In the genomic region with DNA sequence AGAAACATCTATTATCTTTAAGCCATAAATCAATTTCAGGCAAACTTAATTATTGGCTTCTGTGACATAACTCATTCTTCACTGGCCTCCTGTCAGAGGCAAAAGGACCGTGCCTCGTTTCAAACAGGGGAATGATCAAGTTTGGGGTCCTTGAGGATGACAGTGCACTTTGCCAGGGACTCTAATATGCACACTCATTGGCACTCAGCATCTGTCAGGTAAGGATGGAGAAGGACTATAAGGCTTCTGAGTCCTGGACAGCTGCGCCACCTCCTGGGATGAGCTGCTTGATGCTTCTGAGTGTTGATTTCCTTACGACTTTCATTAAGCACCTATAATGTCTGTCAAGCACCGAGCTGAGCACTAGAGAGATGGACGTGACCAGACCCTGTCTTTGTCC, we compare ENCODE assay signal across 9 cellular contexts. TPM values are rescaled to one million over a fixed set of nuclear protein-coding genes. Genes with fewer than 3 reads are reported as not detected.
DNase-seq lines count a peak whose midpoint lies in the region; ATAC-seq and TF ChIP-seq lines count a peak whose summit lies in the region.
"Had no signal": no experiment of that assay in that cellular context is flagged by ENCODE, and none has a peak within 500 bp of the region (broad histone marks: within the 10 kb centered on the region; RNA-seq: fewer than 3 reads in every experiment).

No MANE protein-coding gene starts in this region.

- H3K27me3 ChIP-seq in OCI-LY1 (ENCODE audit: insufficient read depth, low read length) = no peaks in the 10 kb centered on the region

- no peaks in the 10 kb centered on the region for H3K9me2 ChIP-seq in OCI-LY1 (ENCODE audit: low read depth, low read length)

- H3K27ac Mint-ChIP-seq in osteocyte (ENCODE audit: unreplicated experiment) = no peak overlapping the region

- no peaks in the 10 kb centered on the region for H3K4me1 ChIP-seq in OCI-LY1 (ENCODE audit: insufficient read depth, low read length, severe bottlenecking)

- no peaks in the 10 kb centered on the region for H3K36me3 ChIP-seq in OCI-LY1 (ENCODE audit: insufficient read depth, low read length)

- H3K36me3 Mint-ChIP-seq in osteocyte (ENCODE audit: unreplicated experiment) = no peaks in the 10 kb centered on the region

- H3K4me3 Mint-ChIP-seq in osteocyte (ENCODE audit: unreplicated experiment) = no peak overlapping the region

- ATAC-seq in GM18505 (IDR thresholded peaks at IDR 0.05; ENCODE audit: unreplicated experiment) = no peak

- H3K79me2 ChIP-seq in OCI-LY1 (ENCODE audit: insufficient read depth, low read length) = no peaks in the 10 kb centered on the region

- H3K4me3 ChIP-seq in OCI-LY1 (ENCODE audit: low read depth, low read length, poor library complexity, severe bottlenecking) (no peak overlapping the region), fibroblast of villous mesenchyme (ENCODE audit: low read depth, low read length) (no peak overlapping the region)

- DNase-seq in COLO668 (lab: John Stamatoyannopoulos, UW; ENCODE audit: unreplicated experiment) = peak; percentile 34
- DNase-seq in fibroblast of villous mesenchyme (ENCODE audit: low read depth) = peak; percentile 3
- no peak for DNase-seq in occipital lobe (lab: John Stamatoyannopoulos, UW)
- DNase-seq in dedifferentiated amniotic fluid mesenchymal stem cell (ENCODE audit: extremely low spot score) = no peak
- DNase-seq in osteocyte (ENCODE audit: extremely low spot score, unreplicated experiment) = no peak
- DNase-seq: midbrain had no signal

- H3K9ac ChIP-seq in OCI-LY1 (ENCODE audit: low read length) = no peak overlapping the region

- H3K27me3 Mint-ChIP-seq in osteocyte (ENCODE audit: unreplicated experiment) = peaks cover 17% of the 10 kb centered on the region

- no peaks in the 10 kb centered on the region for H3K9me3 ChIP-seq in OCI-LY1 (ENCODE audit: low read length)

- no peaks in the 10 kb centered on the region for H3K4me1 Mint-ChIP-seq in osteocyte (ENCODE audit: unreplicated experiment)

- H3K9me3 Mint-ChIP-seq in osteocyte (ENCODE audit: unreplicated experiment) = no peaks in the 10 kb centered on the region

- H3K27ac ChIP-seq in OCI-LY1 (ENCODE audit: low read depth, low read length, poor library complexity, severe bottlenecking) = no peak overlapping the region

- H3K4me2 ChIP-seq in OCI-LY1 (ENCODE audit: low read length) = no peak overlapping the region

- H2AFZ ChIP-seq in OCI-LY1 (ENCODE audit: low read length) = no peak overlapping the region

- H4K20me1 ChIP-seq in OCI-LY1 (ENCODE audit: insufficient read depth, low read length) = no peaks in the 10 kb centered on the region

- TF ChIP-seq CTCF in GM12872 (IDR thresholded peaks at IDR 0.05; ENCODE audit: insufficient read depth, low read depth, low read length) (peak; percentile 62), OCI-LY1 (IDR thresholded peaks at IDR 0.05; ENCODE audit: low read length) (peak; percentile 57), fibroblast of villous mesenchyme (IDR thresholded peaks at IDR 0.05; ENCODE audit: insufficient read depth, low read depth, low read length) (no peak), osteocyte (IDR thresholded peaks at IDR 0.05) (no peak)

- H3F3A ChIP-seq in OCI-LY1 (ENCODE audit: insufficient read depth, low read length) = no peaks in the 10 kb centered on the region

- TF ChIP-seq POLR2A in GM18505 (IDR thresholded peaks at IDR 0.05; ENCODE audit: borderline replicate concordance, extremely low read depth, insufficient read depth, insufficient read length) = no peak

RNA-seq across cellular contexts. Expression of gene BPIFC, which starts 20.2 kb away (rescaled TPM):
- not detected in 2 replicates for total RNA-seq in fibroblast of villous mesenchyme
- not detected for total RNA-seq in occipital lobe
- total RNA-seq in osteocyte = not detected in 2 replicates

RNA-seq across cellular contexts. Expression of gene FBXO7, which starts 30.5 kb away (rescaled TPM):
- 65.7 and 72.1 TPM in 2 replicates for total RNA-seq in fibroblast of villous mesenchyme
- 57.7 TPM for total RNA-seq in occipital lobe
- total RNA-seq in osteocyte = 84.7 and 86.9 TPM in 2 replicates

RNA-seq across cellular contexts. Expression of gene RTCB, which starts 32.0 kb away (rescaled TPM):
- total RNA-seq in fibroblast of villous mesenchyme = 98.2 and 111 TPM in 2 replicates
- total RNA-seq in occipital lobe = 61.8 TPM
- total RNA-seq in osteocyte = 76.2 and 78.2 TPM in 2 replicates

Comparison
In these comparisons a context has a peak if more than half of its experiments do, and no peak if none do; other contexts are left out.
1. DNase-seq: peak in COLO668 (single experiment) and fibroblast of villous mesenchyme (single experiment); none in occipital lobe (single experiment), dedifferentiated amniotic fluid mesenchymal stem cell (single experiment) and osteocyte (single experiment).
2. CTCF ChIP-seq: peak in GM12872 (single experiment) and OCI-LY1 (single experiment); none in fibroblast of villous mesenchyme (single experiment) and osteocyte (single experiment).